In genomic region chr4:40952672-40953071, GRCh38 we compare ENCODE assay signal across 23 cellular contexts.
DNase-seq lines count a peak whose midpoint lies in the region; ATAC-seq and TF ChIP-seq lines count a peak whose summit lies in the region.
"Had no signal": no experiment of that assay in that cellular context is flagged by ENCODE, and none has a peak within 500 bp of the region (broad histone marks: within the 10 kb centered on the region; RNA-seq: fewer than 3 reads in every experiment).

No MANE protein-coding gene starts in this region.

- intact Hi-C loops in heart left ventricle (cut with DNase I) (no loop called here), left ventricle myocardium superior (cut with micrococcal nuclease) (no loop called here)

- H3K27ac ChIP-seq in heart left ventricle (peak overlapping the region; percentile 17 to 89 (median 80)), thoracic aorta (peak overlapping the region; percentile 93 to 98)
- H3K27ac ChIP-seq: 22Rv1, HL-60, KMS-11, PC-9 had no signal

- 94 to 97% (median 95%) methylated on average over 7 of the region's 7 CpGs for WGBS in heart left ventricle, 4 donors

- DNase-seq in heart left ventricle (no peak), left ventricle myocardium superior (no peak), chondrocyte (ENCODE audit: low spot score) (no peak), myocyte (ENCODE audit: low read depth) (peak; percentile 47), thoracic aorta (ENCODE audit: low spot score) (no peak), SK-N-DZ (ENCODE audit: low spot score) (no peak), NCI-H2107 treated with DMSO at 0.1 percent for 48 hours (lab: John Stamatoyannopoulos, UW; ENCODE audit: unreplicated experiment) (no peak)
- DNase-seq: BE2C, Calu3, DMS79 treated with DMSO at 0.1 percent for 48 hours, GF-D8, MM.1S, NCI-H2029, NCI-H446 treated with DMSO at 0.1 percent for 48 hours, NCI-H526 treated with DMSO at 0.1 percent for 48 hours, PC-9, SIG-M5 had no signal

- no peaks in the 10 kb centered on the region for H3K27me3 ChIP-seq in heart left ventricle
- no peaks in the 10 kb centered on the region for H3K27me3 ChIP-seq in thoracic aorta (replicated peaks; ENCODE audit: insufficient read depth)
- H3K27me3 ChIP-seq: BE2C had no signal

- H3K36me3 ChIP-seq in heart left ventricle (no peaks in the 10 kb centered on the region), thoracic aorta (no peaks in the 10 kb centered on the region)
- H3K36me3 ChIP-seq: BE2C had no signal

- TF ChIP-seq POLR2A in heart left ventricle (IDR thresholded peaks at IDR 0.05) = no peak

- H3K4me1 ChIP-seq in heart left ventricle = peaks cover 7 to 72% (median 35%) of the 10 kb centered on the region in 12 donors
- peaks cover 46 to 77% of the 10 kb centered on the region in 2 donors for H3K4me1 ChIP-seq in thoracic aorta (ENCODE audit: control insufficient read depth in 1 of 2, low read depth in 2 of 2)
- H3K4me1 ChIP-seq: BE2C had no signal

- H3K4me3 Mint-ChIP-seq in chondrocyte (ENCODE audit: unreplicated experiment) = no peak overlapping the region
- H3K4me3 Mint-ChIP-seq: IgD-negative memory B cell had no signal

- peak overlapping the region; percentile 51 for H3K27ac Mint-ChIP-seq in chondrocyte (ENCODE audit: unreplicated experiment)
- H3K27ac Mint-ChIP-seq: IgD-negative memory B cell had no signal

- H3K36me3 Mint-ChIP-seq in chondrocyte (ENCODE audit: low read depth) = no peaks in the 10 kb centered on the region
- H3K36me3 Mint-ChIP-seq: IgD-negative memory B cell had no signal

- TF ChIP-seq CTCF in heart left ventricle (IDR thresholded peaks at IDR 0.05) (no peak), chondrocyte (IDR thresholded peaks at IDR 0.05) (no peak), thoracic aorta (IDR thresholded peaks at IDR 0.05) (no peak)

- H3K4me3 ChIP-seq in heart left ventricle (no peak overlapping the region), thoracic aorta (no peak overlapping the region)
- H3K4me3 ChIP-seq: PC-9 had no signal

- peaks cover 72% of the 10 kb centered on the region for H3K4me1 Mint-ChIP-seq in chondrocyte (ENCODE audit: low read depth)
- H3K4me1 Mint-ChIP-seq: IgD-negative memory B cell had no signal

- H3K9me3 Mint-ChIP-seq in chondrocyte (ENCODE audit: low read depth) = no peaks in the 10 kb centered on the region
- H3K9me3 Mint-ChIP-seq: IgD-negative memory B cell had no signal

- H3K9me3 ChIP-seq in heart left ventricle = no peaks in the 10 kb centered on the region
- H3K9me3 ChIP-seq in thoracic aorta = no peaks in the 10 kb centered on the region
- H3K9me3 ChIP-seq: BE2C had no signal

- H3K27me3 Mint-ChIP-seq in chondrocyte (ENCODE audit: low read depth) = no peaks in the 10 kb centered on the region

- ATAC-seq in heart left ventricle (no peak), left ventricle myocardium superior (no peak), thoracic aorta (ENCODE audit: insufficient number of reproducible peaks, low FRiP score, low read depth) (no peak), HG03045 (IDR thresholded peaks at IDR 0.05; ENCODE audit: unreplicated experiment) (no peak)
- ATAC-seq: HCT116 had no signal
